In genomic region chr12:96047621-96048211, GRCh38 we compare ENCODE assay signal across 8 cellular contexts. TPM values are rescaled to one million over a fixed set of nuclear protein-coding genes. Genes with fewer than 3 reads are reported as not detected.
DNase-seq lines count a peak whose midpoint lies in the region; ATAC-seq and TF ChIP-seq lines count a peak whose summit lies in the region.

No MANE protein-coding gene starts in this region.

- no peak overlapping the region for H3K9ac ChIP-seq in endocrine pancreas (ENCODE audit: control insufficient read depth, insufficient read depth, low read length)
- no peak overlapping the region for H3K9ac ChIP-seq in trophoblast cell (ENCODE audit: low read length)

- H3K4me3 ChIP-seq in endocrine pancreas (ENCODE audit: control insufficient read depth, insufficient read depth, low read length) (peak overlapping the region; percentile 45), trophoblast cell (ENCODE audit: low read depth, low read length) (no peak overlapping the region), coronary artery (no peak overlapping the region)

- H2BK120ac ChIP-seq in trophoblast cell (ENCODE audit: insufficient read depth, low read length, poor library complexity) = no peak overlapping the region

- H3K23ac ChIP-seq in trophoblast cell (ENCODE audit: low read length) = no peak overlapping the region

- WGBS in trophoblast cell (ENCODE audit: extremely low coverage, insufficient coverage, insufficient read length) = no CpG with 5 or more reads among the region's 3 CpGs

- no peak overlapping the region for H2AFZ ChIP-seq in trophoblast cell (ENCODE audit: insufficient read depth, low read length, poor library complexity)

- no peak overlapping the region for H3K4me2 ChIP-seq in trophoblast cell (ENCODE audit: low read length)

- H3K4me1 ChIP-seq in endocrine pancreas (ENCODE audit: control insufficient read depth, insufficient read depth, low read length) (peaks cover 8% of the 10 kb centered on the region), trophoblast cell (ENCODE audit: control insufficient read depth in 1 of 2, insufficient read depth in 2 of 2, low read length in 2 of 2) (no peaks in the 10 kb centered on the region)

- no peaks in the 10 kb centered on the region for H3K9me3 ChIP-seq in endocrine pancreas (ENCODE audit: control insufficient read depth, low read length)
- no peaks in the 10 kb centered on the region for H3K9me3 ChIP-seq in trophoblast cell (ENCODE audit: insufficient read depth, low read depth, low read length)

- DNase-seq in GM03348 (ENCODE audit: low spot score) (peak; percentile 74), Kasumi-1 (lab: John Stamatoyannopoulos, UW) (peak; percentile 84 to 85), RPMI7951 (ENCODE audit: low read depth) (peak; percentile 53), trophoblast cell (peak; percentile 4 to 66), coronary artery (ENCODE audit: low spot score) (no peak)

- H3K27ac ChIP-seq in trophoblast cell (ENCODE audit: low read depth, low read length) (no peak overlapping the region), coronary artery (no peak overlapping the region)

- no peak overlapping the region for H3K18ac ChIP-seq in trophoblast cell (ENCODE audit: low read length)

- no peak overlapping the region for H3K4ac ChIP-seq in trophoblast cell (ENCODE audit: low read depth, low read length)

- ATAC-seq in GM21529 (IDR thresholded peaks at IDR 0.05; ENCODE audit: unreplicated experiment) (peak; percentile 76), GM18873 (IDR thresholded peaks at IDR 0.05; ENCODE audit: low FRiP score, unreplicated experiment) (no peak)

- no peak overlapping the region for H2BK12ac ChIP-seq in trophoblast cell (ENCODE audit: low read length)

- H3K36me3 ChIP-seq in endocrine pancreas (ENCODE audit: control insufficient read depth, insufficient read depth, low read length) = no peaks in the 10 kb centered on the region
- no peaks in the 10 kb centered on the region for H3K36me3 ChIP-seq in trophoblast cell (ENCODE audit: control insufficient read depth in 1 of 2, insufficient read depth in 2 of 2, low read length in 2 of 2)

- no peak overlapping the region for H2AK5ac ChIP-seq in trophoblast cell (ENCODE audit: low read length)

- no peak overlapping the region for H4K8ac ChIP-seq in trophoblast cell (ENCODE audit: low read depth, low read length)

- no peak for TF ChIP-seq CTCF in coronary artery (IDR thresholded peaks at IDR 0.05)

- no peaks in the 10 kb centered on the region for H3K79me2 ChIP-seq in trophoblast cell (ENCODE audit: control insufficient read depth, insufficient read depth, low read length, poor library complexity)

- H3K79me1 ChIP-seq in trophoblast cell (ENCODE audit: low read length) = no peaks in the 10 kb centered on the region

- no peaks in the 10 kb centered on the region for H3K27me3 ChIP-seq in endocrine pancreas (ENCODE audit: control insufficient read depth, insufficient read depth, low read length)
- H3K27me3 ChIP-seq in trophoblast cell (ENCODE audit: insufficient read depth, low read length) = no peaks in the 10 kb centered on the region

- H2BK5ac ChIP-seq in trophoblast cell (ENCODE audit: low read depth, low read length, poor library complexity) = no peak overlapping the region

- H3K14ac ChIP-seq in trophoblast cell (ENCODE audit: low read length) = no peak overlapping the region

- H4K12ac ChIP-seq in trophoblast cell (ENCODE audit: low read depth, low read length) = no peak overlapping the region

- no peak overlapping the region for H4K91ac ChIP-seq in trophoblast cell (ENCODE audit: low read depth, low read length)

RNA-seq across cellular contexts. Expression of gene LTA4H, which starts 12.3 kb away (rescaled TPM):
- total RNA-seq in RPMI7951 (2014; rRNA removed; shearing (Covaris generic)) = 43.3 and 49.9 TPM in 2 replicates
- 51.0 and 52.4 TPM in 2 replicates for polyA plus RNA-seq in trophoblast cell (2013)

RNA-seq across cellular contexts. Expression of gene HAL, which starts 51.6 kb away (rescaled TPM):
- not detected in 2 replicates for total RNA-seq in RPMI7951 (2014; rRNA removed; shearing (Covaris generic))
- polyA plus RNA-seq in trophoblast cell (2013) = 0.03 TPM in 2 replicates
